Comparison of ENCODE assay signal across 13 cellular contexts in genomic region chr1:31769720-31770390, GRCh38. TPM values are rescaled to one million over a fixed set of nuclear protein-coding genes. Genes with fewer than 3 reads are reported as not detected.
DNase-seq lines count a peak whose midpoint lies in the region; ATAC-seq, FAIRE-seq and TF ChIP-seq lines count a peak whose summit lies in the region.
"Had no signal": no experiment of that assay in that cellular context is flagged by ENCODE, and none has a peak within 500 bp of the region (broad histone marks: within the 10 kb centered on the region; RNA-seq: fewer than 3 reads in every experiment).

No MANE protein-coding gene starts in this region.

- H3K27ac ChIP-seq in right atrium auricular region: peak overlapping the region in 1 of 2 donors; percentile 31
- peak overlapping the region; percentile 46 for H3K27ac ChIP-seq in OCI-LY3 (ENCODE audit: low read length)
- H3K27ac ChIP-seq: gastroesophageal sphincter had no signal

- peak overlapping the region; percentile 2; the same call in 1 of the 2 replicates for H3K9ac ChIP-seq in OCI-LY3 (ENCODE audit: low read length)

- no peak overlapping the region for H2AFZ ChIP-seq in OCI-LY3 (ENCODE audit: low read depth, low read length)

- H4K20me1 ChIP-seq in OCI-LY3 (ENCODE audit: insufficient read depth, low read length): no peaks in the 10 kb centered on the region

- H3K4me1 ChIP-seq in right atrium auricular region (peaks cover 0 to 28% of the 10 kb centered on the region in 2 donors), OCI-LY3 (ENCODE audit: low read length) (peaks cover 36% of the 10 kb centered on the region)

- H3K36me3 ChIP-seq in right atrium auricular region (no peaks in the 10 kb centered on the region), OCI-LY3 (replicated peaks; ENCODE audit: low read depth, low read length) (no peaks in the 10 kb centered on the region)
- H3K36me3 ChIP-seq: gastroesophageal sphincter, HAP-1 had no signal

- intact Hi-C loops in Right ventricle myocardium inferior (cut with DNase I): no loop called here

- ATAC-seq in Right ventricle myocardium inferior: peak; percentile 66
- no peak for ATAC-seq in HG03457 (IDR thresholded peaks at IDR 0.05; ENCODE audit: unreplicated experiment)
- ATAC-seq: gastroesophageal sphincter had no signal

- no peaks in the 10 kb centered on the region for H3K79me2 ChIP-seq in OCI-LY3 (ENCODE audit: low read length)

- TF ChIP-seq CTCF in right atrium auricular region (IDR thresholded peaks at IDR 0.05) (no peak), OCI-LY3 (IDR thresholded peaks at IDR 0.05; ENCODE audit: low read depth, low read length) (no peak)

- H3K4me3 ChIP-seq in right atrium auricular region: no peak overlapping the region
- no peak overlapping the region for H3K4me3 ChIP-seq in OCI-LY3 (ENCODE audit: low read length)
- H3K4me3 ChIP-seq: gastroesophageal sphincter, HAP-1, lung had no signal

- peak; percentile 9 for FAIRE-seq in urothelium cell line (lab: Jason Lieb, UNC)

- H3K4me2 ChIP-seq in OCI-LY3 (ENCODE audit: low read length): peak overlapping the region; percentile 50

- no peak for DNase-seq in Right ventricle myocardium inferior (ENCODE audit: missing footprints)
- DNase-seq in right atrium auricular region (ENCODE audit: low spot score): no peak
- DNase-seq in glomerular visceral epithelial cell (ENCODE audit: extremely low spot score): peak; percentile 71
- DNase-seq in urothelium cell line (ENCODE audit: low spot score): peak; percentile 30
- DNase-seq in Kasumi-1 (lab: John Stamatoyannopoulos, UW): no peak
- DNase-seq in activated CD8-positive, alpha-beta memory T cell treated with anti-CD3 and anti-CD28 coated beads for 24 hours: no peak
- DNase-seq: activated naive CD4-positive, alpha-beta T cell; dermis blood vessel endothelial cell had no signal

- H3K27me3 ChIP-seq in right atrium auricular region: peaks cover 6 to 10% of the 10 kb centered on the region in 2 donors
- no peaks in the 10 kb centered on the region for H3K27me3 ChIP-seq in OCI-LY3 (ENCODE audit: low read depth, low read length)

- H3K9me3 ChIP-seq in right atrium auricular region (no peaks in the 10 kb centered on the region), OCI-LY3 (ENCODE audit: insufficient read depth, low read length) (no peaks in the 10 kb centered on the region)
- H3K9me3 ChIP-seq: gastroesophageal sphincter, HAP-1 had no signal

RNA-seq across cellular contexts. Expression of gene ADGRB2, which starts 5.7 kb away (rescaled TPM):
- 16.1 TPM for total RNA-seq in Right ventricle myocardium inferior
- total RNA-seq in right atrium auricular region: 10 to 100 TPM; 14.4 to 19.1 TPM

RNA-seq across cellular contexts. Expression of gene SPOCD1, which starts 46.0 kb away (rescaled TPM):
- total RNA-seq in Right ventricle myocardium inferior: not detected
- total RNA-seq in right atrium auricular region: under 1 TPM in 1 of 2 donors, not detected in 1; 0.43 TPM

Comparison
In these comparisons a context has a peak if more than half of its experiments do, and no peak if none do; other contexts are left out.
1. DNase-seq: peak in glomerular visceral epithelial cell (single experiment) and urothelium cell line (single experiment); none in Right ventricle myocardium inferior (single experiment), right atrium auricular region (single experiment), Kasumi-1 (0 of 2) and activated CD8-positive, alpha-beta memory T cell treated with anti-CD3 and anti-CD28 coated beads for 24 hours (single experiment).